21 cellular contexts compared by ENCODE assay signal in genomic region chr3:58352624-58353023, GRCh38. TPM values are rescaled to one million over a fixed set of nuclear protein-coding genes. Genes with fewer than 3 reads are reported as not detected.
DNase-seq lines count a peak whose midpoint lies in the region; ATAC-seq and TF ChIP-seq lines count a peak whose summit lies in the region.
"Had no signal": no experiment of that assay in that cellular context is flagged by ENCODE, and none has a peak within 500 bp of the region (broad histone marks: within the 10 kb centered on the region; RNA-seq: fewer than 3 reads in every experiment).

No MANE protein-coding gene starts in this region.

- intact Hi-C loops in activated CD4-positive, alpha-beta T cell treated with anti-CD3 and anti-CD28 coated beads for 36 hours (cut with DNase I, micrococcal nuclease) = no loop called here
- intact Hi-C loops in activated B cell treated with CpG ODN at 0.5 μM for 24 hours (cut with micrococcal nuclease) = no loop called here
- intact Hi-C loops in natural killer cell (cut with micrococcal nuclease) = no loop called here
- intact Hi-C loops in uterus (cut with DNase I; ENCODE audit: low total_unique reads) = no loop called here

- H3K27me3 ChIP-seq in HL-60 (ENCODE audit: insufficient read depth, poor library complexity, severe bottlenecking) (no peaks in the 10 kb centered on the region), uterus (no peaks in the 10 kb centered on the region)
- H3K27me3 ChIP-seq: heart right ventricle had no signal

- no peaks in the 10 kb centered on the region for H3K36me3 ChIP-seq in uterus
- H3K36me3 ChIP-seq: left ventricle myocardium inferior had no signal

- ATAC-seq in activated CD4-positive, alpha-beta T cell treated with anti-CD3 and anti-CD28 coated beads for 36 hours = no peak
- ATAC-seq in activated B cell treated with CpG ODN at 0.5 μM for 24 hours (ENCODE audit: low read depth) (no peak), natural killer cell (no peak), HG02571 (IDR thresholded peaks at IDR 0.05; ENCODE audit: unreplicated experiment) (no peak), HG03442 (IDR thresholded peaks at IDR 0.05; ENCODE audit: unreplicated experiment) (no peak)
- ATAC-seq: psoas muscle; stimulated activated effector memory CD8-positive, alpha-beta T cell treated with anti-CD3 and anti-CD28 coated beads, Interleukin-12 subunit alpha, Interleukin-12 subunit beta, amount 100 ng/mL, for 72 hours had no signal

- DNase-seq in activated CD4-positive, alpha-beta T cell treated with anti-CD3 and anti-CD28 coated beads, Interleukin-2, amount 10 ng/mL, durations not matched to agents 7 days and 5 days = no peak
- DNase-seq in activated CD4-positive, alpha-beta T cell treated with anti-CD3 and anti-CD28 coated beads for 36 hours = no peak
- DNase-seq in HL-60 (ENCODE audit: low read depth in 1 of 2, low spot score in 1 of 2) (no peak), activated B cell treated with CpG ODN at 0.5 μM for 24 hours (no peak), natural killer cell (no peak), uterus (no peak)
- DNase-seq: activated CD4-positive, alpha-beta T cell treated with anti-CD3 and anti-CD28 coated beads, Interleukin-2, amount 50 U/mL, for 4 hours; activated naive CD8-positive, alpha-beta T cell treated with anti-CD3 and anti-CD28 coated beads for 36 hours; activated T-cell treated with anti-CD3 and anti-CD28 coated beads, Interleukin-2, amount 50 U/mL, for 48 hours; cerebellar nuclear complex; effector CD4-positive, alpha-beta T cell; EL; GOT3; heart right ventricle; left ventricle myocardium inferior; NCI-H1694 treated with DMSO at 0.1 percent for 48 hours; psoas muscle; stimulated activated CD4-positive, alpha-beta T cell treated with anti-CD3 and anti-CD28 coated beads, Interleukin-1b, Interleukin-23, amount 100 ng/mL, for 48 hours had no signal

- peaks cover 84% of the 10 kb centered on the region for H3K4me1 Mint-ChIP-seq in activated CD4-positive, alpha-beta T cell treated with anti-CD3 and anti-CD28 coated beads, Interleukin-2, amount 10 ng/mL, durations not matched to agents 7 days and 5 days
- peaks cover 60% of the 10 kb centered on the region for H3K4me1 Mint-ChIP-seq in activated CD4-positive, alpha-beta T cell treated with anti-CD3 and anti-CD28 coated beads for 36 hours
- peaks cover 98% of the 10 kb centered on the region for H3K4me1 Mint-ChIP-seq in activated B cell treated with CpG ODN at 0.5 μM for 24 hours
- peaks cover 71 to 76% of the 10 kb centered on the region in 2 donors for H3K4me1 Mint-ChIP-seq in natural killer cell

- POLR2A ChIA-PET in activated CD4-positive, alpha-beta T cell treated with anti-CD3 and anti-CD28 coated beads, Interleukin-2, amount 10 ng/mL, durations not matched to agents 7 days and 5 days (lab: Charles Lee) = no interaction called here
- POLR2A ChIA-PET in activated CD4-positive, alpha-beta T cell treated with anti-CD3 and anti-CD28 coated beads for 36 hours (lab: Charles Lee) = interaction anchor here (0.6 kb wide), 1 partner anchor 24 kb away, joined by 3 read pairs; no protein-coding TSS in a partner anchor
- POLR2A ChIA-PET in activated B cell treated with CpG ODN at 0.5 μM for 24 hours (lab: Charles Lee) = interaction anchor here (1.1 to 11.3 kb wide), 4 partner anchors 13 to 49 kb away, joined by 3 to 565 read pairs (median 6); partner anchors contain the start of gene PXK

- peaks cover 4% of the 10 kb centered on the region for H3K9me3 Mint-ChIP-seq in activated CD4-positive, alpha-beta T cell treated with anti-CD3 and anti-CD28 coated beads, Interleukin-2, amount 10 ng/mL, durations not matched to agents 7 days and 5 days
- H3K9me3 Mint-ChIP-seq in activated CD4-positive, alpha-beta T cell treated with anti-CD3 and anti-CD28 coated beads for 36 hours (ENCODE audit: low read depth) = no peaks in the 10 kb centered on the region
- H3K9me3 Mint-ChIP-seq in activated B cell treated with CpG ODN at 0.5 μM for 24 hours = no peaks in the 10 kb centered on the region
- H3K9me3 Mint-ChIP-seq in natural killer cell = no peaks in the 10 kb centered on the region
- H3K9me3 Mint-ChIP-seq: activated naive CD8-positive, alpha-beta T cell treated with anti-CD3 and anti-CD28 coated beads for 36 hours; stimulated activated effector memory CD8-positive, alpha-beta T cell treated with anti-CD3 and anti-CD28 coated beads, Interleukin-12 subunit alpha, Interleukin-12 subunit beta, amount 100 ng/mL, for 72 hours had no signal

- no peak overlapping the region for H3K4me3 ChIP-seq in HL-60 (replicated peaks; ENCODE audit: insufficient read depth, low read length)
- no peak overlapping the region for H3K4me3 ChIP-seq in uterus
- H3K4me3 ChIP-seq: heart right ventricle, left ventricle myocardium inferior, psoas muscle had no signal

- TF ChIP-seq POLR2A in uterus (IDR thresholded peaks at IDR 0.05) = no peak

- H3K9me3 ChIP-seq in uterus = no peaks in the 10 kb centered on the region
- H3K9me3 ChIP-seq: heart right ventricle, left ventricle myocardium inferior, psoas muscle had no signal

- TF ChIP-seq CTCF in HL-60 (IDR thresholded peaks at IDR 0.05; ENCODE audit: insufficient read depth, low read length) (no peak), activated B cell treated with CpG ODN at 0.5 μM for 24 hours (IDR thresholded peaks at IDR 0.05) (no peak), natural killer cell (IDR thresholded peaks at IDR 0.05) (no peak), uterus (IDR thresholded peaks at IDR 0.05) (no peak)

- peak overlapping the region; percentile 98 for H3K27ac ChIP-seq in HL-60 (replicated peaks)
- H3K27ac ChIP-seq in uterus = no peak overlapping the region
- H3K27ac ChIP-seq: heart right ventricle, left ventricle myocardium inferior, psoas muscle had no signal

- H3K27me3 Mint-ChIP-seq in activated CD4-positive, alpha-beta T cell treated with anti-CD3 and anti-CD28 coated beads, Interleukin-2, amount 10 ng/mL, durations not matched to agents 7 days and 5 days = no peaks in the 10 kb centered on the region
- no peaks in the 10 kb centered on the region for H3K27me3 Mint-ChIP-seq in activated CD4-positive, alpha-beta T cell treated with anti-CD3 and anti-CD28 coated beads for 36 hours
- no peaks in the 10 kb centered on the region for H3K27me3 Mint-ChIP-seq in activated B cell treated with CpG ODN at 0.5 μM for 24 hours
- H3K27me3 Mint-ChIP-seq in natural killer cell (ENCODE audit: low read depth in 2 of 2) = no peaks in the 10 kb centered on the region
- H3K27me3 Mint-ChIP-seq: activated naive CD8-positive, alpha-beta T cell treated with anti-CD3 and anti-CD28 coated beads for 36 hours had no signal

- CTCF ChIA-PET in activated CD4-positive, alpha-beta T cell treated with anti-CD3 and anti-CD28 coated beads, Interleukin-2, amount 10 ng/mL, durations not matched to agents 7 days and 5 days (lab: Charles Lee) = interaction anchor here (0.9 to 3.1 kb wide), 7 partner anchors 8 to 139 kb away, joined by 3 to 14 read pairs (median 4); partner anchors contain the start of gene KCTD6
- CTCF ChIA-PET in activated CD4-positive, alpha-beta T cell treated with anti-CD3 and anti-CD28 coated beads for 36 hours (lab: Charles Lee) = interaction anchor here (0.6 to 2.4 kb wide), 5 partner anchors 17 to 233 kb away, joined by 3 to 5 read pairs (median 3); no protein-coding TSS in a partner anchor
- CTCF ChIA-PET in activated B cell treated with CpG ODN at 0.5 μM for 24 hours (lab: Charles Lee) = interaction anchor here (0.6 to 6.9 kb wide), 6 partner anchors 16 to 69 kb away, joined by 3 to 125 read pairs (median 4); partner anchors contain the start of gene PXK

- no peak overlapping the region for H3K4me3 Mint-ChIP-seq in activated CD4-positive, alpha-beta T cell treated with anti-CD3 and anti-CD28 coated beads, Interleukin-2, amount 10 ng/mL, durations not matched to agents 7 days and 5 days
- no peak overlapping the region for H3K4me3 Mint-ChIP-seq in activated CD4-positive, alpha-beta T cell treated with anti-CD3 and anti-CD28 coated beads for 36 hours
- H3K4me3 Mint-ChIP-seq in activated B cell treated with CpG ODN at 0.5 μM for 24 hours (peak overlapping the region; percentile 92), natural killer cell (peak overlapping the region; percentile 68)
- H3K4me3 Mint-ChIP-seq: activated naive CD8-positive, alpha-beta T cell treated with anti-CD3 and anti-CD28 coated beads for 36 hours; stimulated activated effector memory CD8-positive, alpha-beta T cell treated with anti-CD3 and anti-CD28 coated beads, Interleukin-12 subunit alpha, Interleukin-12 subunit beta, amount 100 ng/mL, for 72 hours had no signal

- peaks cover 24% of the 10 kb centered on the region for H3K36me3 Mint-ChIP-seq in activated CD4-positive, alpha-beta T cell treated with anti-CD3 and anti-CD28 coated beads, Interleukin-2, amount 10 ng/mL, durations not matched to agents 7 days and 5 days (ENCODE audit: low read depth)
- H3K36me3 Mint-ChIP-seq in activated CD4-positive, alpha-beta T cell treated with anti-CD3 and anti-CD28 coated beads for 36 hours (ENCODE audit: low read depth) = peaks cover 18% of the 10 kb centered on the region
- H3K36me3 Mint-ChIP-seq in activated B cell treated with CpG ODN at 0.5 μM for 24 hours (ENCODE audit: low read depth) (peaks cover 14% of the 10 kb centered on the region), natural killer cell (no peaks in the 10 kb centered on the region)

- H3K4me1 ChIP-seq in uterus = no peaks in the 10 kb centered on the region

- peak overlapping the region; percentile 72 for H3K27ac Mint-ChIP-seq in activated CD4-positive, alpha-beta T cell treated with anti-CD3 and anti-CD28 coated beads, Interleukin-2, amount 10 ng/mL, durations not matched to agents 7 days and 5 days
- H3K27ac Mint-ChIP-seq in activated CD4-positive, alpha-beta T cell treated with anti-CD3 and anti-CD28 coated beads for 36 hours = no peak overlapping the region
- H3K27ac Mint-ChIP-seq in activated B cell treated with CpG ODN at 0.5 μM for 24 hours = peak overlapping the region; percentile 100
- H3K27ac Mint-ChIP-seq in natural killer cell = peak overlapping the region; percentile 75 to 86
- H3K27ac Mint-ChIP-seq: activated naive CD8-positive, alpha-beta T cell treated with anti-CD3 and anti-CD28 coated beads for 36 hours had no signal

RNA-seq across cellular contexts. Expression of gene PXK, which starts 19.9 kb away (rescaled TPM):
- total RNA-seq in activated CD4-positive, alpha-beta T cell treated with anti-CD3 and anti-CD28 coated beads, Interleukin-2, amount 10 ng/mL, durations not matched to agents 7 days and 5 days = 10 to 100 TPM; 30.3 to 40.2 TPM
- total RNA-seq in activated CD4-positive, alpha-beta T cell treated with anti-CD3 and anti-CD28 coated beads for 36 hours = 10 to 100 TPM; 35.2 to 50.7 TPM
- 70.3 and 81.3 TPM in 2 replicates for total RNA-seq in activated B cell treated with CpG ODN at 0.5 μM for 24 hours
- total RNA-seq in natural killer cell = 10 to 100 TPM; 42.1 to 53.8 (median 48.9) TPM
- total RNA-seq in uterus = 10 to 100 TPM; 15.1 to 50.5 (median 41.1) TPM

RNA-seq across cellular contexts. Expression of gene HTD2, which starts 46.3 kb away (rescaled TPM):
- 1 to 10 TPM; 6.2 to 7.0 TPM for total RNA-seq in activated CD4-positive, alpha-beta T cell treated with anti-CD3 and anti-CD28 coated beads, Interleukin-2, amount 10 ng/mL, durations not matched to agents 7 days and 5 days
- 1 to 10 TPM; 2.3 to 7.9 TPM for total RNA-seq in activated CD4-positive, alpha-beta T cell treated with anti-CD3 and anti-CD28 coated beads for 36 hours
- total RNA-seq in activated B cell treated with CpG ODN at 0.5 μM for 24 hours (11.4 TPM in 2 replicates), natural killer cell (1 to 10 TPM; 3.3 to 5.5 (median 3.7) TPM), uterus (10 to 100 TPM in 2 of 4 donors, 1 to 10 TPM in 2; 1.2 to 39.6 (median 7.8) TPM)

RNA-seq across cellular contexts. Expression of gene RPP14, which starts 46.6 kb away (rescaled TPM):
- total RNA-seq in activated CD4-positive, alpha-beta T cell treated with anti-CD3 and anti-CD28 coated beads, Interleukin-2, amount 10 ng/mL, durations not matched to agents 7 days and 5 days = 10 to 100 TPM; 12.7 to 15.4 TPM
- 10 to 100 TPM; 16.4 to 16.9 TPM for total RNA-seq in activated CD4-positive, alpha-beta T cell treated with anti-CD3 and anti-CD28 coated beads for 36 hours
- total RNA-seq in activated B cell treated with CpG ODN at 0.5 μM for 24 hours (17.5 and 17.7 TPM in 2 replicates), natural killer cell (10 to 100 TPM; 13.1 to 18.8 (median 17.0) TPM), uterus (10 to 100 TPM in 2 of 4 donors, 1 to 10 TPM in 2; 1.5 to 26.7 (median 9.7) TPM)

Comparison
In these comparisons a context has a peak if more than half of its experiments do, and no peak if none do; other contexts are left out.
1. H3K4me3 Mint-ChIP-seq: peak in activated B cell treated with CpG ODN at 0.5 μM for 24 hours (single experiment) and natural killer cell (single experiment); none in activated CD4-positive, alpha-beta T cell treated with anti-CD3 and anti-CD28 coated beads, Interleukin-2, amount 10 ng/mL, durations not matched to agents 7 days and 5 days (single experiment) and activated CD4-positive, alpha-beta T cell treated with anti-CD3 and anti-CD28 coated beads for 36 hours (single experiment).